Comparison of ENCODE assay signal across 26 cellular contexts in genomic region chr11:40054631-40055030, GRCh38.
DNase-seq lines count a peak whose midpoint lies in the region; ATAC-seq and TF ChIP-seq lines count a peak whose summit lies in the region.
"Had no signal": no experiment of that assay in that cellular context is flagged by ENCODE, and none has a peak within 500 bp of the region (broad histone marks: within the 10 kb centered on the region; RNA-seq: fewer than 3 reads in every experiment).

No MANE protein-coding gene starts in this region.

- H3K9me3 Mint-ChIP-seq in activated CD8-positive, alpha-beta T cell treated with anti-CD3 and anti-CD28 coated beads, Interleukin-2, amount 10 ng/mL, durations not matched to agents 7 days and 5 days (ENCODE audit: insufficient read depth) = peaks cover 5% of the 10 kb centered on the region
- H3K9me3 Mint-ChIP-seq in CD8-positive, alpha-beta T cell = peaks cover 19% of the 10 kb centered on the region

- intact Hi-C loops in CD8-positive, alpha-beta T cell (cut with DNase I, micrococcal nuclease) = no loop called here

- H3K36me3 ChIP-seq in CD8-positive, alpha-beta T cell (ENCODE audit: insufficient read depth, low read length) = no peaks in the 10 kb centered on the region
- H3K36me3 ChIP-seq: BE2C, Peyer's patch had no signal

- peak; percentile 33 for DNase-seq in ACHN
- peak; percentile 7 for DNase-seq in HK-2 (ENCODE audit: unreplicated experiment)
- DNase-seq in epithelial cell of proximal tubule (ENCODE audit: low read depth) = peak; percentile 2
- peak; percentile 4 for DNase-seq in left kidney (ENCODE audit: low read depth, low spot score)
- no peak for DNase-seq in activated effector memory CD4-positive, alpha-beta T cell treated with Interleukin-2 at 50 U/mL for 16 hours
- no peak for DNase-seq in activated CD8-positive, alpha-beta T cell treated with anti-CD3 and anti-CD28 coated beads, Interleukin-2, amount 10 ng/mL, durations not matched to agents 7 days and 5 days
- no peak for DNase-seq in CD8-positive, alpha-beta T cell
- DNase-seq in NCI-H1092 (lab: John Stamatoyannopoulos, UW) = no peak
- DNase-seq: BE2C; CD4-positive, CD25-positive, alpha-beta regulatory T cell; COR-L47; DMS 273 treated with DMSO at 0.1 percent for 48 hours; DND-41; GM23248; H9; HFFc6; IMR-90; MV-4-11; NCI-H1694; NCI-H2081; NCI-H2171; NCI-H446; NCI-H526; Peyer's patch had no signal

- CTCF ChIA-PET in activated CD8-positive, alpha-beta T cell treated with anti-CD3 and anti-CD28 coated beads, Interleukin-2, amount 10 ng/mL, durations not matched to agents 7 days and 5 days (lab: Charles Lee) = no interaction called here
- CTCF ChIA-PET in CD8-positive, alpha-beta T cell (lab: Charles Lee) = no interaction called here

- H3K27ac Mint-ChIP-seq in activated CD8-positive, alpha-beta T cell treated with anti-CD3 and anti-CD28 coated beads, Interleukin-2, amount 10 ng/mL, durations not matched to agents 7 days and 5 days = no peak overlapping the region
- no peak overlapping the region for H3K27ac Mint-ChIP-seq in CD8-positive, alpha-beta T cell
- H3K27ac Mint-ChIP-seq: CD4-positive, CD25-positive, alpha-beta regulatory T cell; H9; HFFc6 had no signal

- peaks cover 3% of the 10 kb centered on the region for H3K9me3 ChIP-seq in CD8-positive, alpha-beta T cell (ENCODE audit: low read length)
- H3K9me3 ChIP-seq: A549, BE2C, Peyer's patch had no signal

- no peak for TF ChIP-seq CTCF in epithelial cell of proximal tubule (conservative IDR thresholded peaks at IDR 0.05; ENCODE audit: low read depth, low read length)
- TF ChIP-seq CTCF in CD8-positive, alpha-beta T cell (IDR thresholded peaks at IDR 0.05) = no peak

- H3K27me3 Mint-ChIP-seq in activated CD8-positive, alpha-beta T cell treated with anti-CD3 and anti-CD28 coated beads, Interleukin-2, amount 10 ng/mL, durations not matched to agents 7 days and 5 days (ENCODE audit: low read depth) = no peaks in the 10 kb centered on the region
- H3K27me3 Mint-ChIP-seq in CD8-positive, alpha-beta T cell (ENCODE audit: low read depth) = no peaks in the 10 kb centered on the region
- H3K27me3 Mint-ChIP-seq: CD4-positive, CD25-positive, alpha-beta regulatory T cell had no signal

- POLR2A ChIA-PET in activated CD8-positive, alpha-beta T cell treated with anti-CD3 and anti-CD28 coated beads, Interleukin-2, amount 10 ng/mL, durations not matched to agents 7 days and 5 days (lab: Charles Lee) = interaction anchor here (0.6 kb wide), 1 partner anchor 9 kb away, joined by 3 read pairs; no protein-coding TSS in a partner anchor
- POLR2A ChIA-PET in CD8-positive, alpha-beta T cell (lab: Charles Lee) = no interaction called here

- no peaks in the 10 kb centered on the region for H3K36me3 Mint-ChIP-seq in activated CD8-positive, alpha-beta T cell treated with anti-CD3 and anti-CD28 coated beads, Interleukin-2, amount 10 ng/mL, durations not matched to agents 7 days and 5 days (ENCODE audit: low read depth)
- no peaks in the 10 kb centered on the region for H3K36me3 Mint-ChIP-seq in CD8-positive, alpha-beta T cell
- H3K36me3 Mint-ChIP-seq: CD4-positive, CD25-positive, alpha-beta regulatory T cell had no signal

- H3K27ac ChIP-seq in CD8-positive, alpha-beta T cell (ENCODE audit: low read depth, low read length) = no peak overlapping the region
- H3K27ac ChIP-seq: A549, GM23248, KMS-11, Peyer's patch had no signal

- H3K4me3 Mint-ChIP-seq in activated CD8-positive, alpha-beta T cell treated with anti-CD3 and anti-CD28 coated beads, Interleukin-2, amount 10 ng/mL, durations not matched to agents 7 days and 5 days = no peak overlapping the region
- H3K4me3 Mint-ChIP-seq in CD8-positive, alpha-beta T cell = no peak overlapping the region
- H3K4me3 Mint-ChIP-seq: CD4-positive, CD25-positive, alpha-beta regulatory T cell; H9; HFFc6 had no signal

- in situ Hi-C loops in ACHN (cut with HindIII; ENCODE audit: low pct_ligation_motif_present, low pct_unique_long_range_greater_than_20kb, low sequenced_read_pairs) = no loop called here

- no peaks in the 10 kb centered on the region for H3K4me1 Mint-ChIP-seq in activated CD8-positive, alpha-beta T cell treated with anti-CD3 and anti-CD28 coated beads, Interleukin-2, amount 10 ng/mL, durations not matched to agents 7 days and 5 days (ENCODE audit: low read depth)
- H3K4me1 Mint-ChIP-seq in CD8-positive, alpha-beta T cell (ENCODE audit: low read depth) = no peaks in the 10 kb centered on the region
- H3K4me1 Mint-ChIP-seq: CD4-positive, CD25-positive, alpha-beta regulatory T cell; H9 had no signal

- H3K4me1 ChIP-seq in CD8-positive, alpha-beta T cell (ENCODE audit: insufficient read depth, low read length) = no peaks in the 10 kb centered on the region
- H3K4me1 ChIP-seq: A549, BE2C, Peyer's patch had no signal

- H3K4me3 ChIP-seq in epithelial cell of proximal tubule (ENCODE audit: low read depth, low read length) = no peak overlapping the region
- H3K4me3 ChIP-seq in CD8-positive, alpha-beta T cell (ENCODE audit: low read depth, low read length) = no peak overlapping the region
- H3K4me3 ChIP-seq: A549, GM23248, Peyer's patch had no signal

- H3K27me3 ChIP-seq in CD8-positive, alpha-beta T cell (ENCODE audit: insufficient read depth, low read length) = no peaks in the 10 kb centered on the region
- H3K27me3 ChIP-seq: BE2C, Peyer's patch had no signal

- no peak for ATAC-seq in activated CD8-positive, alpha-beta T cell treated with anti-CD3 and anti-CD28 coated beads, Interleukin-2, amount 10 ng/mL, durations not matched to agents 7 days and 5 days
- ATAC-seq in CD8-positive, alpha-beta T cell = no peak
- ATAC-seq: A549 had no signal

Comparison
In these comparisons a context has a peak if more than half of its experiments do, and no peak if none do; other contexts are left out.
1. DNase-seq: peak in ACHN (single experiment), HK-2 (single experiment), epithelial cell of proximal tubule (single experiment) and left kidney (single experiment); none in activated effector memory CD4-positive, alpha-beta T cell treated with Interleukin-2 at 50 U/mL for 16 hours (single experiment), activated CD8-positive, alpha-beta T cell treated with anti-CD3 and anti-CD28 coated beads, Interleukin-2, amount 10 ng/mL, durations not matched to agents 7 days and 5 days (single experiment), CD8-positive, alpha-beta T cell (0 of 7) and NCI-H1092 (single experiment).